Comparison of ENCODE assay signal across 1 cellular context in genomic region chr9:130627896-130628792, GRCh38.
TF ChIP-seq lines count a peak whose summit lies in the region.

No MANE protein-coding gene starts in this region.

TF ChIP-seq in WTC11, 78 proteins besides CTCF, POLR2A, EP300 and RAD21 (continued from another document):
- TF ChIP-seq PREB (CRISPR knock-in tag; IDR thresholded peaks at IDR 0.05; ENCODE audit: borderline replicate concordance) = no peak
- TF ChIP-seq GTF2I (CRISPR knock-in tag; conservative IDR thresholded peaks at IDR 0.05) = no peak
- TF ChIP-seq ELF4 (CRISPR knock-in tag; IDR thresholded peaks at IDR 0.05; ENCODE audit: low read depth) = no peak
- no peak for TF ChIP-seq GABPB1 (CRISPR knock-in tag; IDR thresholded peaks at IDR 0.05)
- TF ChIP-seq ARID4B (CRISPR knock-in tag; IDR thresholded peaks at IDR 0.05; ENCODE audit: borderline replicate concordance) = no peak
- TF ChIP-seq MAX (CRISPR knock-in tag; IDR thresholded peaks at IDR 0.05) = no peak
- TF ChIP-seq, protein P1, sequence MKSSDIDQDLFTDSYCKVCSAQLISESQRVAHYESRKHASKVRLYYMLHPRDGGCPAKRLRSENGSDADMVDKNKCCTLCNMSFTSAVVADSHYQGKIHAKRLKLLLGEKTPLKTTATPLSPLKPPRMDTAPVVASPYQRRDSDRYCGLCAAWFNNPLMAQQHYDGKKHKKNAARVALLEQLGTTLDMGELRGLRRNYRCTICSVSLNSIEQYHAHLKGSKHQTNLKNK (CRISPR knock-in tag; IDR thresholded peaks at IDR 0.05) = no peak
